ENCODE assay signal across 19 cellular contexts in the genomic region with DNA sequence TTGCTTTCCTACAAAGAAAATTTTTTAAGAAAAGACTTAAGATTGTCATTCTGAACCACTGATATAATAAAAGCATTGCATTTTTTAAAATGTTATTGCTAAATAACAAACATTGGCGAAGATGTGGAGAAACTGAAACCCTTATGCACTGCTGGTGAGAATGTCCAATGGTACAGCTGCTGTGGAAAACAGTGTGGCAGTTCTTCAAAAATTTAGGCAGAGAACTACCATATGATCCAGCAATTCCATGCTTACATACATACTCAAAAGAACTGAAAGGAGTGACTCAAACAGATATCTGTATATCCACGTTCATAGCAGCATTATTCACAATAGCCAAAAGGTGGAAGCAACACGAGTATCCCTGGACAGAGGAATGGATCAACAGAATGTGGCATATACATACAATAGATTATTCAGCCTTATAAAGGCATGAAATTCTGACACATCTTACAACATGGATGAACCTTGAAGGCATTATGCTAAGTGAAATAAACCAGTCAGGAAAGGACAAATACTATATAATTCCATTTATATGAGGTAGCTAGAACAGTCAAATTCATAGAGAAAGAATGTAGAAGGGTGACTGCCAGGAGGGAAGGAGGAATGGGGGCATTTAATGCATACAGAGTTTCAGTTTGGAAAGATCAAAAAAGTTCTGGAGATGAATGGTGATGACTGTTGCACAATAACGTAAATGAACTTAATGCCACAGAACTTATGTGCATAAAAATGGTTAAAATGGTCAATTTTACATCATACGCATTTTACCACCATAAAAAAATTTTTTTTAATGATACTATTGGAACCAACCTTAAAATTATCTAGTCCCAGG.
"Had no signal": no experiment of that assay in that cellular context is flagged by ENCODE, and none has a peak within 500 bp of the region (broad histone marks: within the 10 kb centered on the region; RNA-seq: fewer than 3 reads in every experiment).

No MANE protein-coding gene starts in this region.

- H3K36me3 ChIP-seq: prostate gland had no signal

- ATAC-seq: esophagus mucosa; naive thymus-derived CD8-positive, alpha-beta T cell; right cardiac atrium; stimulated activated naive CD8-positive, alpha-beta T cell treated with anti-CD3 and anti-CD28 coated beads, Interleukin-15, Interleukin-2, amounts not matched to agents 100 U/mL and 50 U/mL, for 24 hours had no signal

- H3K4me1 ChIP-seq: ascending aorta, prostate gland, suprapubic skin had no signal

- H3K27me3 Mint-ChIP-seq: activated B cell treated with CpG ODN at 0.5 μM for 24 hours; activated CD4-positive, alpha-beta T cell treated with anti-CD3 and anti-CD28 coated beads, Interleukin-2, amount 10 ng/mL, durations not matched to agents 7 days and 5 days; naive thymus-derived CD8-positive, alpha-beta T cell had no signal

- H3K27ac Mint-ChIP-seq: activated B cell treated with CpG ODN at 0.5 μM for 24 hours; activated CD4-positive, alpha-beta T cell treated with anti-CD3 and anti-CD28 coated beads, Interleukin-2, amount 10 ng/mL, durations not matched to agents 7 days and 5 days; activated T-helper 1 cell treated with anti-CD3 and anti-CD28 coated beads, Interleukin-12 subunit alpha, Interleukin-12 subunit beta, Interleukin-2, Interleukin-4 antibody, amounts not matched to agents 30 ng/mL and 10 ng/mL and 1 ng/mL, durations not matched to agents 14 hours and 24 hours and 36 hours had no signal

- H3K9me3 ChIP-seq: ascending aorta, prostate gland, suprapubic skin, upper lobe of left lung had no signal

- H3K9me3 Mint-ChIP-seq: activated B cell treated with CpG ODN at 0.5 μM for 24 hours; activated CD4-positive, alpha-beta T cell treated with anti-CD3 and anti-CD28 coated beads, Interleukin-2, amount 10 ng/mL, durations not matched to agents 7 days and 5 days; activated T-helper 1 cell treated with anti-CD3 and anti-CD28 coated beads, Interleukin-12 subunit alpha, Interleukin-12 subunit beta, Interleukin-2, Interleukin-4 antibody, amounts not matched to agents 30 ng/mL and 10 ng/mL and 1 ng/mL, durations not matched to agents 14 hours and 24 hours and 36 hours; naive thymus-derived CD8-positive, alpha-beta T cell had no signal

- H3K4me3 Mint-ChIP-seq: activated B cell treated with CpG ODN at 0.5 μM for 24 hours; activated CD4-positive, alpha-beta T cell treated with anti-CD3 and anti-CD28 coated beads, Interleukin-2, amount 10 ng/mL, durations not matched to agents 7 days and 5 days; activated T-helper 1 cell treated with anti-CD3 and anti-CD28 coated beads, Interleukin-12 subunit alpha, Interleukin-12 subunit beta, Interleukin-2, Interleukin-4 antibody, amounts not matched to agents 30 ng/mL and 10 ng/mL and 1 ng/mL, durations not matched to agents 14 hours and 24 hours and 36 hours; naive thymus-derived CD8-positive, alpha-beta T cell had no signal

- DNase-seq: activated B cell treated with CpG ODN at 0.5 μM for 24 hours; activated CD4-positive, alpha-beta T cell treated with anti-CD3 and anti-CD28 coated beads, Interleukin-2, amount 10 ng/mL, durations not matched to agents 7 days and 5 days; activated CD8-positive, alpha-beta memory T cell treated with anti-CD3 and anti-CD28 coated beads, Interleukin-2, amount 50 U/mL, for 48 hours; dorsolateral prefrontal cortex; glutamatergic neuron; mesenchymal stem cell; naive thymus-derived CD8-positive, alpha-beta T cell; nucleus accumbens; right cardiac atrium; small intestine; stimulated activated CD4-positive, alpha-beta T cell treated with anti-CD3 and anti-CD28 coated beads, Interleukin-4, amount 100 ng/mL, for 4 hours; stimulated activated CD8-positive, alpha-beta memory T cell treated with anti-CD3 and anti-CD28 coated beads, Interleukin-4, amount 100 ng/mL, for 48 hours; stimulated activated naive CD8-positive, alpha-beta T cell treated with anti-CD3 and anti-CD28 coated beads, Interleukin-15, Interleukin-2, amounts not matched to agents 100 U/mL and 50 U/mL, for 24 hours; upper lobe of left lung had no signal

- H3K27ac ChIP-seq: ascending aorta, dorsolateral prefrontal cortex, prostate gland, suprapubic skin, upper lobe of left lung had no signal

- H3K4me3 ChIP-seq: ascending aorta, dorsolateral prefrontal cortex, prostate gland, suprapubic skin, upper lobe of left lung had no signal

- H3K4me1 Mint-ChIP-seq: activated B cell treated with CpG ODN at 0.5 μM for 24 hours had no signal

- H3K27me3 ChIP-seq: ascending aorta, dorsolateral prefrontal cortex, suprapubic skin, upper lobe of left lung had no signal
